ENCODE assay signal across 2 cellular contexts in genomic region chr2:231456295-231457004, GRCh38.
A peak's percentile ranks its signal among the peaks of the same experiment; 100 is the strongest.
TF ChIP-seq lines count a peak whose summit lies in the region.

No MANE protein-coding gene starts in this region.

TF ChIP-seq in GM12891, 5 proteins besides CTCF, POLR2A, EP300 and RAD21:
- no peak for TF ChIP-seq POU2F2 (IDR thresholded peaks at IDR 0.05; ENCODE audit: low read depth, low read length)
- peak; percentile 42; the same call in 1 of the 2 replicates for TF ChIP-seq POLR2AphosphoS5 (IDR thresholded peaks at IDR 0.05; ENCODE audit: low read depth, low read length)

TF ChIP-seq in endothelial cell of umbilical vein, 7 proteins besides CTCF, POLR2A, EP300 and RAD21:
- TF ChIP-seq FOS (IDR thresholded peaks at IDR 0.05; ENCODE audit: borderline replicate concordance, insufficient read depth, low read length) (no peak), EZH2 (IDR thresholded peaks at IDR 0.05; ENCODE audit: borderline replicate concordance, low read depth, low read length, severe bottlenecking) (no peak), GATA2 (IDR thresholded peaks at IDR 0.05; ENCODE audit: insufficient read depth, insufficient read length, low read depth, low read length) (no peak), MYC (IDR thresholded peaks at IDR 0.05; ENCODE audit: low read depth, low read length) (no peak), JUN (IDR thresholded peaks at IDR 0.05; ENCODE audit: borderline replicate concordance, insufficient read depth, insufficient read length, low read depth) (no peak), POLR2AphosphoS5 (IDR thresholded peaks at IDR 0.05; ENCODE audit: insufficient read depth, low read depth, low read length) (no peak)
- TF ChIP-seq, protein P1, sequence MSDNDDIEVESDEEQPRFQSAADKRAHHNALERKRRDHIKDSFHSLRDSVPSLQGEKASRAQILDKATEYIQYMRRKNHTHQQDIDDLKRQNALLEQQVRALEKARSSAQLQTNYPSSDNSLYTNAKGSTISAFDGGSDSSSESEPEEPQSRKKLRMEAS (IDR thresholded peaks at IDR 0.05; ENCODE audit: insufficient read depth, insufficient read length), result no peak
